In genomic region chr18:46281185-46282176, GRCh38 we compare ENCODE assay signal across 8 cellular contexts.
DNase-seq lines count a peak whose midpoint lies in the region; ATAC-seq, FAIRE-seq and TF ChIP-seq lines count a peak whose summit lies in the region.

No MANE protein-coding gene starts in this region.

- H3K4me1 ChIP-seq in left lung, result no peaks in the 10 kb centered on the region

- H3K27me3 Mint-ChIP-seq in chondrocyte (ENCODE audit: low read depth), result peaks cover 3% of the 10 kb centered on the region

- H3K4me3 Mint-ChIP-seq in chondrocyte (ENCODE audit: unreplicated experiment), result no peak overlapping the region

- H3K4me3 ChIP-seq in AG04450 (ENCODE audit: low read depth, low read length) (no peak overlapping the region), left lung (no peak overlapping the region)

- no peak overlapping the region for H3K27ac Mint-ChIP-seq in chondrocyte (ENCODE audit: unreplicated experiment)

- intact Hi-C loops in left lung (cut with DNase I), result loop anchor here in 1 of 2 donors (5.0 to 10.0 kb wide), 3 partner anchors 201 to 376 kb away; partner anchors contain the start of gene LOXHD1

- no peaks in the 10 kb centered on the region for H3K27me3 ChIP-seq in AG04450 (ENCODE audit: control insufficient read depth, insufficient read depth, low read length)
- no peaks in the 10 kb centered on the region for H3K27me3 ChIP-seq in left lung

- peak; percentile 80 for ATAC-seq in HG03095 (IDR thresholded peaks at IDR 0.05; ENCODE audit: unreplicated experiment)
- ATAC-seq in left lung, result peak; percentile 98

- POLR2A ChIA-PET in AG04450 (lab: Yijun Ruan, JAX), result interaction anchor here (0.6 kb wide), 1 partner anchor 21 kb away, joined by 5 read pairs; no protein-coding TSS in a partner anchor

- H3K4me1 Mint-ChIP-seq in chondrocyte (ENCODE audit: low read depth), result peaks cover 14% of the 10 kb centered on the region

- no peaks in the 10 kb centered on the region for H3K36me3 Mint-ChIP-seq in chondrocyte (ENCODE audit: low read depth)

- no peaks in the 10 kb centered on the region for H3K36me3 ChIP-seq in left lung

- peak; percentile 49 for DNase-seq in AG04450 (ENCODE audit: low read depth, low spot score)
- peak; percentile 30 for DNase-seq in GM18507 (ENCODE audit: extremely low spot score, insufficient read length, low read depth)
- DNase-seq in NCI-H226, result peak; percentile 21
- peak; percentile 35 for DNase-seq in activated CD4-positive, alpha-beta T cell treated with anti-CD3 and anti-CD28 coated beads for 1 hour
- DNase-seq in chondrocyte (ENCODE audit: low spot score), result no peak
- DNase-seq in left lung, result peak; percentile 46 to 83
- peak; percentile 8 to 66 (median 12) for DNase-seq in stimulated activated CD4-positive, alpha-beta T cell treated with anti-CD3 and anti-CD28 coated beads, TNF-alpha, amount 100 ng/mL, for 24 hours (ENCODE audit: low read depth in 3 of 3)

- peak; percentile 97 for TF ChIP-seq CTCF in AG04450 (IDR thresholded peaks at IDR 0.05; ENCODE audit: low read depth, low read length)
- TF ChIP-seq CTCF in chondrocyte (IDR thresholded peaks at IDR 0.05), result peak; percentile 99
- TF ChIP-seq CTCF in left lung (IDR thresholded peaks at IDR 0.05), result peak; percentile 89 to 95

- CTCF ChIA-PET in AG04450 (lab: Charles Lee), result interaction anchor here (0.6 to 8.3 kb wide), 46 partner anchors 10 to 666 kb away, joined by 3 to 117 read pairs (median 5); partner anchors contain the start of gene LOXHD1

- H3K9me3 Mint-ChIP-seq in chondrocyte (ENCODE audit: low read depth), result no peaks in the 10 kb centered on the region

- no peak overlapping the region for H3K27ac ChIP-seq in AG04450 (ENCODE audit: low read depth, low read length)
- H3K27ac ChIP-seq in left lung, result no peak overlapping the region

- peak; percentile 80 for FAIRE-seq in GM18507 (lab: Jason Lieb, UNC)

- no peaks in the 10 kb centered on the region for H3K9me3 ChIP-seq in AG04450 (ENCODE audit: control insufficient read depth, insufficient read depth, low read length)
- H3K9me3 ChIP-seq in left lung, result no peaks in the 10 kb centered on the region
